ENCODE assay signal across 9 cellular contexts in genomic region chrX:108304210-108304609, GRCh38.
DNase-seq lines count a peak whose midpoint lies in the region; ATAC-seq and TF ChIP-seq lines count a peak whose summit lies in the region.
"Had no signal": no experiment of that assay in that cellular context is flagged by ENCODE, and none has a peak within 500 bp of the region (broad histone marks: within the 10 kb centered on the region; RNA-seq: fewer than 3 reads in every experiment).

No MANE protein-coding gene starts in this region.

- TF ChIP-seq POLR2A in breast epithelium (IDR thresholded peaks at IDR 0.05) = no peak
- TF ChIP-seq POLR2A in suprapubic skin (IDR thresholded peaks at IDR 0.05) = no peak

- H3K4me3 ChIP-seq in breast epithelium = no peak overlapping the region
- H3K4me3 ChIP-seq in endodermal cell (ENCODE audit: low read length) = no peak overlapping the region
- H3K4me3 ChIP-seq in suprapubic skin = no peak overlapping the region

- no peak for ATAC-seq in HG03139 (IDR thresholded peaks at IDR 0.05; ENCODE audit: unreplicated experiment)

- H3K9me3 ChIP-seq in breast epithelium (no peaks in the 10 kb centered on the region), endodermal cell (ENCODE audit: control insufficient read depth, low read length) (no peaks in the 10 kb centered on the region), suprapubic skin (no peaks in the 10 kb centered on the region)

- CTCF ChIA-PET in MCF 10A (lab: Yijun Ruan, JAX) = interaction anchor here (0.6 to 9.1 kb wide), 5 partner anchors 30 to 213 kb away, joined by 3 to 72 read pairs (median 4); partner anchors contain the start of genes ATG4A and PSMD10

- 29% methylated on average over 4 of the region's 5 CpGs; no CpG with 5 or more reads in 1 of the 2 experiments for WGBS in endodermal cell (ENCODE audit: insufficient coverage in 1 of 2, insufficient read length in 1 of 2), 2 experiments
- 13% methylated on average over 5 of the region's 5 CpGs for WGBS in suprapubic skin

- H3K27me3 ChIP-seq in breast epithelium (peaks cover 0 to 50% of the 10 kb centered on the region in 2 donors), endodermal cell (ENCODE audit: control insufficient read depth, insufficient read depth, low read length, poor library complexity, severe bottlenecking) (no peaks in the 10 kb centered on the region), suprapubic skin (no peaks in the 10 kb centered on the region)

- H3K27me3 Mint-ChIP-seq in MCF 10A (ENCODE audit: insufficient read depth, unreplicated experiment) (peaks cover 25% of the 10 kb centered on the region), endodermal cell (ENCODE audit: insufficient read depth) (no peaks in the 10 kb centered on the region), CD14-positive monocyte (ENCODE audit: low read depth in 3 of 3) (peaks cover 0 to 2% (median 0%) of the 10 kb centered on the region in 3 donors)

- H3K27ac ChIP-seq in breast epithelium (no peak overlapping the region), endodermal cell (ENCODE audit: low read depth, low read length) (no peak overlapping the region), suprapubic skin (no peak overlapping the region)

- H3K4me3 Mint-ChIP-seq in MCF 10A (ENCODE audit: unreplicated experiment) = no peak overlapping the region
- H3K4me3 Mint-ChIP-seq in endodermal cell = no peak overlapping the region
- no peak overlapping the region for H3K4me3 Mint-ChIP-seq in CD14-positive monocyte

- H3K36me3 ChIP-seq in breast epithelium (no peaks in the 10 kb centered on the region), endodermal cell (ENCODE audit: control insufficient read depth, insufficient read depth, low read length) (peaks cover 15% of the 10 kb centered on the region), suprapubic skin (no peaks in the 10 kb centered on the region)

- TF ChIP-seq CTCF in MCF 10A (IDR thresholded peaks at IDR 0.05; ENCODE audit: unreplicated experiment) (peak; percentile 37), breast epithelium (IDR thresholded peaks at IDR 0.05) (no peak), endodermal cell (conservative IDR thresholded peaks at IDR 0.05) (peak; percentile 85), suprapubic skin (IDR thresholded peaks at IDR 0.05) (peak; percentile 2 to 8), CD14-positive monocyte (IDR thresholded peaks at IDR 0.05) (no peak)

- TF ChIP-seq EP300 in suprapubic skin (IDR thresholded peaks at IDR 0.05) = no peak

- H3K27ac Mint-ChIP-seq in MCF 10A (ENCODE audit: low read depth, unreplicated experiment) (no peak overlapping the region), endodermal cell (no peak overlapping the region), CD14-positive monocyte (no peak overlapping the region)

- H3K4me1 ChIP-seq in breast epithelium (no peaks in the 10 kb centered on the region), endodermal cell (ENCODE audit: control insufficient read depth, insufficient read depth, low read length) (no peaks in the 10 kb centered on the region), suprapubic skin (no peaks in the 10 kb centered on the region)

- DNase-seq in MCF 10A (ENCODE audit: unreplicated experiment) (peak; percentile 24), breast epithelium (ENCODE audit: low spot score in 2 of 2) (no peak), NCI-H1694 treated with DMSO at 0.1 percent for 48 hours (lab: John Stamatoyannopoulos, UW) (peak; percentile 52), endodermal cell (no peak), suprapubic skin (ENCODE audit: low spot score in 2 of 2) (no peak), CD14-positive monocyte (ENCODE audit: low spot score) (no peak), putamen (ENCODE audit: low spot score) (no peak)
- DNase-seq: T1000 had no signal

- BruUV-seq in MCF 10A (replicated peaks; lab: Mats Ljungman, UMichigan) = no TSS peak

- intact Hi-C loops in MCF 10A (cut with micrococcal nuclease) (loop anchor here (1.0 kb wide), 1 partner anchor 80 kb away; no protein-coding TSS in a partner anchor), breast epithelium (cut with DNase I; ENCODE audit: low total_unique reads) (no loop called here), CD14-positive monocyte (cut with micrococcal nuclease) (no loop called here)

- no peaks in the 10 kb centered on the region for H3K9me3 Mint-ChIP-seq in MCF 10A (ENCODE audit: unreplicated experiment)
- no peaks in the 10 kb centered on the region for H3K9me3 Mint-ChIP-seq in endodermal cell
- H3K9me3 Mint-ChIP-seq in CD14-positive monocyte = no peaks in the 10 kb centered on the region

- H3K36me3 Mint-ChIP-seq in MCF 10A (ENCODE audit: insufficient read depth, unreplicated experiment) = no peaks in the 10 kb centered on the region
- H3K36me3 Mint-ChIP-seq in endodermal cell (ENCODE audit: low read depth) = peaks cover 29% of the 10 kb centered on the region
- no peaks in the 10 kb centered on the region for H3K36me3 Mint-ChIP-seq in CD14-positive monocyte

- POLR2A ChIA-PET in MCF 10A (lab: Yijun Ruan, JAX) = interaction anchor here (0.6 to 0.9 kb wide), 2 partner anchors 11 to 137 kb away, joined by 3 to 4 read pairs; no protein-coding TSS in a partner anchor

- no peak overlapping the region for H3K9ac ChIP-seq in endodermal cell (ENCODE audit: extremely low read depth, low read length, poor library complexity, severe bottlenecking)

- H3K4me1 Mint-ChIP-seq in MCF 10A (ENCODE audit: insufficient read depth, unreplicated experiment) = peaks cover 4% of the 10 kb centered on the region
- H3K4me1 Mint-ChIP-seq in endodermal cell = peaks cover 19% of the 10 kb centered on the region
- H3K4me1 Mint-ChIP-seq in CD14-positive monocyte = peaks cover 5% of the 10 kb centered on the region

Comparison
In these comparisons a context has a peak if more than half of its experiments do, and no peak if none do; other contexts are left out.
1. DNase-seq: peak in MCF 10A (single experiment) and NCI-H1694 treated with DMSO at 0.1 percent for 48 hours (single experiment); none in breast epithelium (0 of 2), endodermal cell (single experiment), suprapubic skin (0 of 2), CD14-positive monocyte (single experiment) and putamen (single experiment).
2. CTCF ChIP-seq: peak in MCF 10A (single experiment), endodermal cell (single experiment) and suprapubic skin (2 of 2); none in breast epithelium (0 of 3) and CD14-positive monocyte (single experiment).